Comparison of ENCODE assay signal across 24 cellular contexts in the genomic region with DNA sequence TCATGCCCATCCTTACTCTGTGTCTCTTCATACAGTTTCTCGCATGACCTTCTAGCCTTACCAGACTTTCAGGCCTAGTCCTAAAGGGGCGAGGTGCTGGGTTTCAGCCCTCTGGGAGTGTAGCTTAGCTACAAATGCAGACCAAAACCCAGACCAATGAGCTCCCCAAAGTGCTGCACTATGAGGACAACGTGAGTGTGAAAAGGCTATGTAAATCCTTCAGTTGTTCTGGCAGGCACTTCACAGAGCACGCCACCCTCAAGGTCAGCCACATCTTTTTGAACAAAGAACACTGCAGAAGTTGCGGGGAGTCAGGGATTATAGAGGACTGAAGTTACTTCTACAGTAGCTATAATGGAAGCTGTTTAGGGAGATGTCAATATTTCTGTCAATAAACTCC.
DNase-seq lines count a peak whose midpoint lies in the region; ATAC-seq and TF ChIP-seq lines count a peak whose summit lies in the region.
"Had no signal": no experiment of that assay in that cellular context is flagged by ENCODE, and none has a peak within 500 bp of the region (broad histone marks: within the 10 kb centered on the region; RNA-seq: fewer than 3 reads in every experiment).

No MANE protein-coding gene starts in this region.

- H3K4ac ChIP-seq in IMR-90 (ENCODE audit: low read depth, low read length), result no peak overlapping the region
- H3K4ac ChIP-seq in trophoblast cell (ENCODE audit: low read depth, low read length), result no peak overlapping the region

- H3K36me3 Mint-ChIP-seq in neural crest cell (ENCODE audit: low read depth), result peaks cover 22% of the 10 kb centered on the region
- H3K36me3 Mint-ChIP-seq: CD14-positive monocyte; CD8-positive, alpha-beta memory T cell had no signal

- H3K4me1 Mint-ChIP-seq in neural crest cell, result peaks cover 4% of the 10 kb centered on the region
- H3K4me1 Mint-ChIP-seq: CD14-positive monocyte; CD8-positive, alpha-beta memory T cell had no signal

- H3K9me3 Mint-ChIP-seq in neural crest cell, result peaks cover 26% of the 10 kb centered on the region

- H3K27ac ChIP-seq in left ventricle myocardium inferior (replicated peaks) (no peak overlapping the region), IMR-90 (ENCODE audit: insufficient read depth, low read length) (no peak overlapping the region), trophoblast cell (ENCODE audit: low read depth, low read length) (no peak overlapping the region)
- H3K27ac ChIP-seq: A549; BLaER1 treated with 17β-estradiol and CSF1 and Interleukin-3, amounts not matched to agents 10 nM and 100 nM had no signal

- H2AK5ac ChIP-seq in IMR-90 (ENCODE audit: low read depth, low read length) (no peak overlapping the region), trophoblast cell (ENCODE audit: low read length) (no peak overlapping the region)

- H4K5ac ChIP-seq in IMR-90 (ENCODE audit: low read depth, low read length), result no peak overlapping the region

- H3K56ac ChIP-seq in IMR-90 (ENCODE audit: extremely low read depth, insufficient read depth, low read length), result no peak overlapping the region

- H2BK12ac ChIP-seq in trophoblast cell (ENCODE audit: low read length), result no peak overlapping the region

- no peak overlapping the region for H4K12ac ChIP-seq in trophoblast cell (ENCODE audit: low read depth, low read length)

- H2AFZ ChIP-seq in IMR-90 (replicated peaks; ENCODE audit: low read length, poor library complexity), result no peak overlapping the region
- H2AFZ ChIP-seq in trophoblast cell (ENCODE audit: insufficient read depth, low read length, poor library complexity), result no peak overlapping the region

- H3K27me3 ChIP-seq in left ventricle myocardium inferior (ENCODE audit: low read depth) (no peaks in the 10 kb centered on the region), IMR-90 (ENCODE audit: control insufficient read depth, insufficient read depth, low read length) (no peaks in the 10 kb centered on the region), trophoblast cell (ENCODE audit: insufficient read depth, low read length) (no peaks in the 10 kb centered on the region)
- H3K27me3 ChIP-seq: BE2C; BLaER1 treated with 17β-estradiol and CSF1 and Interleukin-3, amounts not matched to agents 10 nM and 100 nM had no signal

- no peak for TF ChIP-seq CTCF in left ventricle myocardium inferior (IDR thresholded peaks at IDR 0.05; ENCODE audit: borderline replicate concordance)
- TF ChIP-seq CTCF in IMR-90 (conservative IDR thresholded peaks at IDR 0.05; ENCODE audit: low read depth, low read length), result no peak
- TF ChIP-seq CTCF in neural crest cell (conservative IDR thresholded peaks at IDR 0.05), result no peak

- no peak overlapping the region for H3K4me3 Mint-ChIP-seq in neural crest cell
- H3K4me3 Mint-ChIP-seq: CD14-positive monocyte; CD4-positive, alpha-beta T cell; CD8-positive, alpha-beta memory T cell had no signal

- dilution Hi-C loops in IMR-90 (cut with HindIII; ENCODE audit: low sequenced_read_pairs, unreplicated experiment), result no loop called here

- in situ Hi-C loops in IMR-90 (cut with MboI; ENCODE audit: low sequenced_read_pairs), result no loop called here

- CTCF ChIA-PET in IMR-90 (lab: Yijun Ruan, JAX), result interaction anchor here (1.2 kb wide), 1 partner anchor 11 kb away, joined by 3 read pairs; no protein-coding TSS in a partner anchor

- H3K23ac ChIP-seq in IMR-90 (ENCODE audit: low read depth, low read length) (no peak overlapping the region), trophoblast cell (ENCODE audit: low read length) (no peak overlapping the region)

- no peak overlapping the region for H2BK15ac ChIP-seq in IMR-90 (ENCODE audit: low read depth, low read length)

- intact Hi-C loops in left ventricle myocardium superior (cut with micrococcal nuclease) (no loop called here), left ventricle myocardium inferior (cut with micrococcal nuclease) (no loop called here), IMR-90 (cut with micrococcal nuclease) (no loop called here), sciatic nerve (cut with DNase I) (no loop called here)

- no TSS peak for BruUV-seq in IMR-90 (replicated peaks; lab: Mats Ljungman, UMichigan)

- H3K18ac ChIP-seq in IMR-90 (ENCODE audit: low read depth, low read length) (no peak overlapping the region), trophoblast cell (ENCODE audit: low read length) (no peak overlapping the region)

- H3K9ac ChIP-seq in IMR-90 (ENCODE audit: low read depth, low read length) (no peak overlapping the region), trophoblast cell (ENCODE audit: low read length) (peak overlapping the region; percentile 7)
- H3K9ac ChIP-seq: BLaER1 treated with 17β-estradiol and CSF1 and Interleukin-3, amounts not matched to agents 10 nM and 100 nM had no signal

- H3K36me3 ChIP-seq in left ventricle myocardium inferior, result no peaks in the 10 kb centered on the region
- H3K36me3 ChIP-seq in IMR-90 (ENCODE audit: control insufficient read depth, insufficient read depth, low read length), result no peaks in the 10 kb centered on the region
- H3K36me3 ChIP-seq in trophoblast cell (ENCODE audit: control insufficient read depth in 1 of 2, insufficient read depth in 2 of 2, low read length in 2 of 2), result no peaks in the 10 kb centered on the region
- H3K36me3 ChIP-seq: BE2C; BLaER1 treated with 17β-estradiol and CSF1 and Interleukin-3, amounts not matched to agents 10 nM and 100 nM had no signal

- no peak for TF ChIP-seq POLR2A in IMR-90 (IDR thresholded peaks at IDR 0.05; ENCODE audit: low read depth, low read length)

- no peak overlapping the region for H2AK9ac ChIP-seq in IMR-90 (replicated peaks; ENCODE audit: low read depth, low read length, poor library complexity)

- H3K79me1 ChIP-seq in IMR-90 (ENCODE audit: low read depth in 1 of 2, low read length in 2 of 2) (peaks cover 0 to 3% of the 10 kb centered on the region in 2 experiments; a peak in 2 of 4 replicates), trophoblast cell (ENCODE audit: low read length) (no peaks in the 10 kb centered on the region)

- WGBS in IMR-90 (ENCODE audit: extremely low coverage in 2 of 2, insufficient read length in 1 of 2), 2 experiments, result 40% methylated on average over 1 of the region's 5 CpGs; no CpG with 5 or more reads in 1 of the 2 experiments
- WGBS in trophoblast cell (ENCODE audit: extremely low coverage, insufficient coverage, insufficient read length), result no CpG with 5 or more reads among the region's 5 CpGs

- peak overlapping the region; percentile 35 for H3K27ac Mint-ChIP-seq in neural crest cell (ENCODE audit: unreplicated experiment)
- H3K27ac Mint-ChIP-seq: CD14-positive monocyte; CD4-positive, alpha-beta T cell; CD8-positive, alpha-beta memory T cell had no signal

- H3K4me2 ChIP-seq in IMR-90 (ENCODE audit: low read depth, low read length) (no peak overlapping the region), trophoblast cell (ENCODE audit: low read length) (no peak overlapping the region)
- H3K4me2 ChIP-seq: A549; BLaER1 treated with 17β-estradiol and CSF1 and Interleukin-3, amounts not matched to agents 10 nM and 100 nM had no signal

- POLR2A ChIA-PET in IMR-90 (lab: Charles Lee; ENCODE audit: unreplicated experiment), result no interaction called here

- H3K27me3 Mint-ChIP-seq in neural crest cell (ENCODE audit: low read depth), result no peaks in the 10 kb centered on the region
- H3K27me3 Mint-ChIP-seq: CD4-positive, alpha-beta T cell had no signal

- H3K9me3 ChIP-seq in left ventricle myocardium inferior (replicated peaks), result peaks cover 9% of the 10 kb centered on the region
- no peaks in the 10 kb centered on the region for H3K9me3 ChIP-seq in IMR-90 (ENCODE audit: control insufficient read depth, insufficient read depth, low read length)
- H3K9me3 ChIP-seq in trophoblast cell (ENCODE audit: insufficient read depth, low read depth, low read length), result no peaks in the 10 kb centered on the region
- H3K9me3 ChIP-seq: A549, BE2C had no signal

- H3K9me1 ChIP-seq in IMR-90 (ENCODE audit: insufficient read depth, low read length), result no peaks in the 10 kb centered on the region; the same call in 1 of the 2 replicates

- H3K79me2 ChIP-seq in trophoblast cell (ENCODE audit: control insufficient read depth, insufficient read depth, low read length, poor library complexity), result no peaks in the 10 kb centered on the region

- no peak overlapping the region for H2BK5ac ChIP-seq in IMR-90 (ENCODE audit: low read depth, low read length, poor library complexity, severe bottlenecking)
- H2BK5ac ChIP-seq in trophoblast cell (ENCODE audit: low read depth, low read length, poor library complexity), result no peak overlapping the region

- no peak overlapping the region for H2BK20ac ChIP-seq in IMR-90 (ENCODE audit: low read depth, low read length)

- H4K8ac ChIP-seq in IMR-90 (ENCODE audit: low read depth in 2 of 2, low read length in 2 of 2) (no peak overlapping the region), trophoblast cell (ENCODE audit: low read depth, low read length) (no peak overlapping the region)

- no peak for DNase-seq in left ventricle myocardium superior
- no peak for DNase-seq in left ventricle myocardium inferior
- no peak for DNase-seq in IMR-90
- DNase-seq in neural crest cell (ENCODE audit: low read depth, low spot score), result no peak
- DNase-seq in trophoblast cell, result no peak
- DNase-seq in sciatic nerve (ENCODE audit: low spot score), result no peak
- DNase-seq in NCI-H69 (lab: John Stamatoyannopoulos, UW), result no peak
- DNase-seq in stimulated activated CD4-positive, alpha-beta T cell treated with anti-CD3 and anti-CD28 coated beads, Interleukin-2, amount 100 ng/mL, for 48 hours, result no peak
- DNase-seq: 8988T; ACHN; AML-193; BE2C; CD4-positive, alpha-beta T cell; CD8-positive, alpha-beta memory T cell; DMS 273 treated with DMSO at 0.1 percent for 48 hours; DMS79; EL; GDM1; GOT3; HCEC 1CT had no signal

- no peak overlapping the region for H3K4me3 ChIP-seq in left ventricle myocardium inferior
- no peak overlapping the region for H3K4me3 ChIP-seq in IMR-90 (ENCODE audit: insufficient read depth, low read depth, low read length)
- H3K4me3 ChIP-seq in trophoblast cell (ENCODE audit: low read depth, low read length), result no peak overlapping the region
- H3K4me3 ChIP-seq: A549; BLaER1 treated with 17β-estradiol and CSF1 and Interleukin-3, amounts not matched to agents 10 nM and 100 nM; GM12878 had no signal

- H3K14ac ChIP-seq in IMR-90 (replicated peaks; ENCODE audit: low read depth, low read length) (0 out of 2 replicates have a peak overlapping the region, but pooled peaks have one; percentile 44), trophoblast cell (ENCODE audit: low read length) (no peak overlapping the region)

- H4K20me1 ChIP-seq in IMR-90 (ENCODE audit: insufficient read depth, low read length), result no peaks in the 10 kb centered on the region; the same call in 1 of the 2 replicates
- H4K20me1 ChIP-seq: BLaER1 treated with 17β-estradiol and CSF1 and Interleukin-3, amounts not matched to agents 10 nM and 100 nM had no signal

- TF ChIP-seq RAD21 in IMR-90 (IDR thresholded peaks at IDR 0.05; ENCODE audit: low read length), result no peak

- H4K91ac ChIP-seq in IMR-90 (ENCODE audit: insufficient read depth, low read depth, low read length), result no peak overlapping the region
- no peak overlapping the region for H4K91ac ChIP-seq in trophoblast cell (ENCODE audit: low read depth, low read length)

- H2BK120ac ChIP-seq in IMR-90 (ENCODE audit: low read depth, low read length) (no peak overlapping the region), trophoblast cell (ENCODE audit: insufficient read depth, low read length, poor library complexity) (no peak overlapping the region)

- ATAC-seq in left ventricle myocardium superior (peak; percentile 36), IMR-90 (ENCODE audit: low read depth) (no peak), sciatic nerve (no peak)
- ATAC-seq: A549, GM12878 had no signal

- H3K4me1 ChIP-seq in left ventricle myocardium inferior (peaks cover 11% of the 10 kb centered on the region), IMR-90 (ENCODE audit: control insufficient read depth, insufficient read depth, low read length) (no peaks in the 10 kb centered on the region), trophoblast cell (ENCODE audit: control insufficient read depth in 1 of 2, insufficient read depth in 2 of 2, low read length in 2 of 2) (no peaks in the 10 kb centered on the region)
- H3K4me1 ChIP-seq: A549; BE2C; BLaER1 treated with 17β-estradiol and CSF1 and Interleukin-3, amounts not matched to agents 10 nM and 100 nM had no signal
